25 cellular contexts compared by ENCODE assay signal in the genomic region with DNA sequence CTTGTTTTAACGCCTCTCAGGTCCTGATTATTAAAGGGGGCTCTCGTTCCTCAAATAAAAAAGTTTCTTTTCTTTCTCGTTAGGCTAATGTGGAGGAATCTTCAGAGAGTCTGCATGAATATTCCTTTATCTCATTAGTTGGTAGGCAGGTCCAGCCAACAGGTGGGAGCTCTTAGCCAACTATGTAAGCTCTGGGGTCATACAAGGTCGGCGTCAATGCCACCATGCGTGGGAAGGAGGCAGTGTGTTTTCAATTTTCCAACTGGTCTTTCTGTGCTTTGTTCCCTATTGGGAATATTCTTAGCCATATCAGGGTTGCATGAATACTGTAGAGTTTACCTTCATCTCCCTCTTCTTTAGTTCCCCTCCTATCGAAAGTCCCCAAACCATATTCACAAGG.
DNase-seq lines count a peak whose midpoint lies in the region; ATAC-seq, FAIRE-seq and TF ChIP-seq lines count a peak whose summit lies in the region.
"Had no signal": no experiment of that assay in that cellular context is flagged by ENCODE, and none has a peak within 500 bp of the region (broad histone marks: within the 10 kb centered on the region; RNA-seq: fewer than 3 reads in every experiment).

No MANE protein-coding gene starts in this region.

- TF ChIP-seq CTCF in body of pancreas (IDR thresholded peaks at IDR 0.05) = peak in 1 of 7 experiments; percentile 8
- TF ChIP-seq CTCF in pancreas (IDR thresholded peaks at IDR 0.05) = no peak

- H3K27ac ChIP-seq in body of pancreas (peak overlapping the region in 1 of 4 donors; percentile 3), pancreas (no peak overlapping the region)
- H3K27ac ChIP-seq: BLaER1 had no signal

- DNase-seq in SK-MEL-5 (ENCODE audit: low read depth, low spot score) = peak; percentile 6
- DNase-seq in body of pancreas = peak; percentile 40 to 78 (median 68)
- peak in 4 of 6 donors; percentile 16 to 61 (median 49) for DNase-seq in pancreas
- DNase-seq in activated gamma-delta T cell (lab: John Stamatoyannopoulos, UW) = no peak
- no peak for DNase-seq in dermis blood vessel endothelial cell
- DNase-seq: 8988T; ACHN; BE2C; C1 segment of cervical spinal cord; CD4-positive, alpha-beta memory T cell; CD4-positive, CD25-positive, alpha-beta regulatory T cell; CD8-positive, alpha-beta memory T cell; COR-L47; DMS 273 treated with DMSO at 0.1 percent for 48 hours; DMS153; DMS53; DMS79; DND-41; EL; GDM1 had no signal

- FAIRE-seq in pancreas (lab: Jason Lieb, UNC) = no peak
- FAIRE-seq: A204.1, GM12878, GM12892, GM18507 had no signal

- H3K4me3 ChIP-seq in body of pancreas = no peak overlapping the region
- H3K4me3 ChIP-seq in pancreas = no peak overlapping the region
- H3K4me3 ChIP-seq: BLaER1, GM12878 had no signal

- H3K36me3 ChIP-seq in body of pancreas (replicated peaks in 1 of 2; ENCODE audit: insufficient read depth in 1 of 2, low read depth in 2 of 2) (no peaks in the 10 kb centered on the region), pancreas (no peaks in the 10 kb centered on the region)
- H3K36me3 ChIP-seq: BE2C, BLaER1 had no signal

- peak; percentile 79 for ATAC-seq in body of pancreas
- ATAC-seq in pancreas = peak; percentile 63 to 91 (median 74)
- ATAC-seq: GM12878 had no signal

- no peak for TF ChIP-seq POLR2A in body of pancreas (IDR thresholded peaks at IDR 0.05)

- WGBS in body of pancreas, 2 donors = 30 to 42% methylated on average over 7 of the region's 7 CpGs
- 42 to 44% methylated on average over 7 of the region's 7 CpGs for WGBS in pancreas, 2 donors

- H3K9me3 ChIP-seq in body of pancreas = no peaks in the 10 kb centered on the region
- H3K9me3 ChIP-seq in pancreas = no peaks in the 10 kb centered on the region
- H3K9me3 ChIP-seq: BE2C, BLaER1 had no signal

- in situ Hi-C loops in SK-MEL-5 (cut with HindIII; ENCODE audit: low pct_unique_long_range_greater_than_20kb, low sequenced_read_pairs) = no loop called here

- H3K27me3 ChIP-seq in body of pancreas = no peaks in the 10 kb centered on the region
- no peaks in the 10 kb centered on the region for H3K27me3 ChIP-seq in pancreas
- H3K27me3 ChIP-seq: BE2C, BLaER1 had no signal

- intact Hi-C loops in body of pancreas (cut with DNase I) = no loop called here
- intact Hi-C loops in pancreas (cut with DNase I) = no loop called here

- H3K4me1 ChIP-seq in body of pancreas = peaks cover 37% of the 10 kb centered on the region
- H3K4me1 ChIP-seq in pancreas = peaks cover 9 to 23% (median 20%) of the 10 kb centered on the region in 3 donors
- H3K4me1 ChIP-seq: BE2C had no signal

Comparison
In these comparisons a context has a peak if more than half of its experiments do, and no peak if none do; other contexts are left out.
1. DNase-seq: peak in SK-MEL-5 (single experiment), body of pancreas (4 of 4) and pancreas (4 of 6); none in activated gamma-delta T cell (single experiment) and dermis blood vessel endothelial cell (single experiment).